8 cellular contexts compared by ENCODE assay signal in the genomic region with DNA sequence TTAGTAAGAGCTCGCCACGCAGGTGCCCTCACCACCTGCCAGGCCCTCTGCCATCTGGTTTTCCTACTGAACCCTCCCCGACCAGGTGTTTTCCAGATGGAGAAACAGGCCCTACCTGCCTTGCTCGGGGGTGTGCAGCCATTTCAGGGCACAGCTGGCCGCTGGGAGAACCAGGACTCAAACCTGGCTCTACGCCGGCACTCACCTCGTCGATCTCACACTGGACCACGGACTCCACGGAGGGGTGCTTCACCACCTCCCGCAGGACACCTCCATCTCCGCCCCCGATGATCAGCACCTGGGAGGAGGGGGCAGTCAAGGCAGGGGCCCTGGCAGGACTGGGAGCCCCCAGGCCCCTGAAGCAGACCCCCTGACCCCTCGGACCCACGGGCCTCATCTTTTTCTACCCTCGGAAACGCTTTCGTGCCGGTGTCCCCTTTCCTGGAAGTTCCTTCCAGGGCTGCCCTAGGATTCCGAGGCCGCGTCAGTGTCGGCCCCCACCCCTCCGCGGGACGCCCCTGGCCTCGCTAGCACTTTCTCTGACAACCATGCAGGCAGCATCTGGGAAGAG. TPM values are rescaled to one million over a fixed set of nuclear protein-coding genes. Genes with fewer than 3 reads are reported as not detected.
A peak's percentile ranks its signal among the peaks of the same experiment; 100 is the strongest.
DNase-seq lines count a peak whose midpoint lies in the region; ATAC-seq and TF ChIP-seq lines count a peak whose summit lies in the region.

No MANE protein-coding gene starts in this region.

- H3K27me3 ChIP-seq in BE2C (no peaks in the 10 kb centered on the region), mucosa of rectum (ENCODE audit: control insufficient read depth in 2 of 2, insufficient read depth in 2 of 2, low read length in 2 of 2) (no peaks in the 10 kb centered on the region)

- in situ Hi-C loops in astrocyte of the spinal cord (cut with HindIII; ENCODE audit: low sequenced_read_pairs) = no loop called here

- H3K9ac ChIP-seq in mucosa of rectum (ENCODE audit: low read depth in 1 of 2, low read length in 2 of 2) = peak overlapping the region; percentile 58 to 69

- no peaks in the 10 kb centered on the region for H3K9me3 ChIP-seq in BE2C
- no peaks in the 10 kb centered on the region for H3K9me3 ChIP-seq in mucosa of rectum (ENCODE audit: control insufficient read depth in 2 of 2, low read length in 2 of 2)

- H3K4me1 ChIP-seq in BE2C = peaks cover 2% of the 10 kb centered on the region; the same call in 1 of the 2 replicates
- peaks cover 8 to 14% of the 10 kb centered on the region in 2 donors for H3K4me1 ChIP-seq in mucosa of rectum (ENCODE audit: control insufficient read depth in 2 of 2, insufficient read depth in 2 of 2, low read length in 2 of 2)

- peak overlapping the region; percentile 79 for H3K4me3 ChIP-seq in BE2C (ENCODE audit: low read depth, low read length)
- peak overlapping the region; percentile 73 for H3K4me3 ChIP-seq in astrocyte of the spinal cord (ENCODE audit: low read depth, low read length)
- peak overlapping the region; percentile 72 to 77 for H3K4me3 ChIP-seq in mucosa of rectum (ENCODE audit: low read length in 2 of 2)

- H3K27ac ChIP-seq in mucosa of rectum (ENCODE audit: low read depth in 2 of 2, low read length in 2 of 2) = no peak overlapping the region

- DNase-seq in BE2C (no peak), HuH-7 (ENCODE audit: low spot score) (peak; percentile 30), astrocyte of the spinal cord (ENCODE audit: low read depth, low spot score) (no peak), cortex of kidney (lab: John Stamatoyannopoulos, UW) (no peak), NCI-H2227 (lab: John Stamatoyannopoulos, UW; ENCODE audit: unreplicated experiment) (no peak)

- no peak for TF ChIP-seq CTCF in BE2C (IDR thresholded peaks at IDR 0.05; ENCODE audit: low read depth, low read length)
- no peak for TF ChIP-seq CTCF in astrocyte of the spinal cord (IDR thresholded peaks at IDR 0.05; ENCODE audit: low read depth, low read length)

- H3K36me3 ChIP-seq in BE2C (peaks cover 26% of the 10 kb centered on the region), mucosa of rectum (ENCODE audit: control insufficient read depth in 2 of 2, insufficient read depth in 2 of 2, low read length in 2 of 2) (peaks cover 3 to 12% of the 10 kb centered on the region in 2 donors)

- ATAC-seq in GM19463 (IDR thresholded peaks at IDR 0.05; ENCODE audit: unreplicated experiment) (no peak), HG03457 (IDR thresholded peaks at IDR 0.05; ENCODE audit: unreplicated experiment) (no peak)

RNA-seq across cellular contexts. Expression of a gene that starts 1.1 kb away (rescaled TPM):
- 326 TPM for polyA plus RNA-seq in BE2C (2012; ENCODE audit: insufficient read depth, insufficient read length, low read depth)

RNA-seq across cellular contexts. Expression of a gene that starts 11.6 kb away (rescaled TPM):
- 3.6 TPM for polyA plus RNA-seq in BE2C (2012; ENCODE audit: insufficient read depth, insufficient read length, low read depth)

RNA-seq across cellular contexts. Expression of a gene that starts 41.0 kb away (rescaled TPM):
- polyA plus RNA-seq in BE2C (2012; ENCODE audit: insufficient read depth, insufficient read length, low read depth) = 39.4 TPM

RNA-seq across cellular contexts. Expression of a gene that starts 46.2 kb away (rescaled TPM):
- polyA plus RNA-seq in BE2C (2012; ENCODE audit: insufficient read depth, insufficient read length, low read depth) = 157 TPM
